Comparison of ENCODE assay signal across 34 cellular contexts in the genomic region with DNA sequence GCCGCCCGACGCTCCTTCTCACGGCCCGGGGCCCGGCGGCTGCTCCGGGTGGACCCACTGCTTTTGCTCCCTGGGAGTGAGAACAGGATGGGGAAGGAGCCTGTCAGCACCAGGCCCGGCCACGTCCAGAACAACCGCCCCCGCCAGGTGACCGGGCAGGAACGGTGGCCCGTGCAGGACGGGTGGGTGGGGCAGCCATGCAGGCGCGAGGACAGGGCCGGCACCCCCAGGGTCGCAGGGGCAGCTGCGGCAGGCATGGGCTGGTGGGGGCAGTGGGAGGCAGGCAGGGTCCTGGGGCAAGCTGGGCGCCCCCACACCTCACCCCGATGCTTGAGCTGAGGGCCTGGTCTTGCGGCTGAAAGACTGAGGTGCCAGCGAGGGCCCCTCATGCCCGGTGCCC. TPM values are rescaled to one million over a fixed set of nuclear protein-coding genes. Genes with fewer than 3 reads are reported as not detected.
A peak's percentile ranks its signal among the peaks of the same experiment; 100 is the strongest.
DNase-seq lines count a peak whose midpoint lies in the region; ATAC-seq, FAIRE-seq and TF ChIP-seq lines count a peak whose summit lies in the region.
"Had no signal": no experiment of that assay in that cellular context is flagged by ENCODE, and none has a peak within 500 bp of the region (broad histone marks: within the 10 kb centered on the region; RNA-seq: fewer than 3 reads in every experiment).

No MANE protein-coding gene starts in this region.

- H4K8ac ChIP-seq in neuronal stem cell (ENCODE audit: low read depth, low read length), result no peak overlapping the region

- H3K18ac ChIP-seq in neuronal stem cell (ENCODE audit: low read length), result no peak overlapping the region

- no peak overlapping the region for H2AK5ac ChIP-seq in neuronal stem cell (ENCODE audit: low read depth, low read length)

- CTCF ChIA-PET in RWPE1 (lab: Yijun Ruan, JAX), result interaction anchor here (0.9 kb wide), 1 partner anchor 37 kb away, joined by 3 read pairs; no protein-coding TSS in a partner anchor
- CTCF ChIA-PET in K562 (lab: Yijun Ruan, JAX; ENCODE audit: low intra/inter-chr PET ratio), result no interaction called here

- no peak overlapping the region for H4K91ac ChIP-seq in neuronal stem cell (ENCODE audit: low read depth, low read length, poor library complexity)

- H3K36me3 ChIP-seq in K562 (ENCODE audit: control insufficient read depth, insufficient read depth, low read length) (peaks cover 69% of the 10 kb centered on the region; the same call in 2 of the 3 replicates), neuronal stem cell (replicated peaks in 1 of 2; ENCODE audit: control insufficient read depth in 2 of 2, insufficient read depth in 2 of 2, low read length in 2 of 2) (peaks cover 26 to 47% of the 10 kb centered on the region in 2 donors), lower lobe of right lung (peaks cover 46% of the 10 kb centered on the region)

- in situ Hi-C loops in K562 (cut with MboI), result no loop called here

- TF ChIP-seq CTCF in RWPE1 (conservative IDR thresholded peaks at IDR 0.05; ENCODE audit: low read depth) (no peak), K562 (IDR thresholded peaks at IDR 0.05 in 2 of 3, conservative IDR thresholded peaks at IDR 0.05 in 1 of 3; ENCODE audit: insufficient read depth in 2 of 3, low read depth in 1 of 3, low read length in 3 of 3) (no peak), lower lobe of right lung (IDR thresholded peaks at IDR 0.05) (no peak)

- H2BK5ac ChIP-seq in neuronal stem cell (ENCODE audit: low read length), result no peak overlapping the region

- no TSS peak for BruUV-seq in K562 (replicated peaks; lab: Mats Ljungman, UMichigan)

- H2BK12ac ChIP-seq in neuronal stem cell (ENCODE audit: low read length), result peak overlapping the region; percentile 22

- H3K23ac ChIP-seq in neuronal stem cell (ENCODE audit: low read depth, low read length, poor library complexity), result no peak overlapping the region

- no peak overlapping the region for H3K14ac ChIP-seq in neuronal stem cell (ENCODE audit: low read length)

- H2BK15ac ChIP-seq in neuronal stem cell (ENCODE audit: low read length), result no peak overlapping the region

- H2AFZ ChIP-seq in K562 (ENCODE audit: low read depth, low read length) (no peak overlapping the region), neuronal stem cell (ENCODE audit: low read length) (no peak overlapping the region)

- H2BK120ac ChIP-seq in neuronal stem cell (ENCODE audit: low read depth, low read length), result no peak overlapping the region

- H3K9me3 ChIP-seq in K562 (replicated peaks; ENCODE audit: control insufficient read depth, insufficient read depth, low read depth, low read length), result peaks cover 2% of the 10 kb centered on the region; the same call in 1 of the 2 replicates
- H3K9me3 ChIP-seq in neuronal stem cell (replicated peaks in 1 of 2; ENCODE audit: control insufficient read depth in 2 of 2, insufficient read depth in 1 of 2, low read depth in 1 of 2, low read length in 2 of 2), result peaks cover 0 to 8% of the 10 kb centered on the region in 2 donors
- H3K9me3 ChIP-seq in lower lobe of right lung, result no peaks in the 10 kb centered on the region
- H3K9me3 ChIP-seq: A549; BE2C; BLaER1; BLaER1 treated with 17β-estradiol and CSF1 and Interleukin-3, amounts not matched to agents 10 nM and 100 nM; Caco-2 had no signal

- H3K27me3 ChIP-seq in K562 (ENCODE audit: control insufficient read depth in 2 of 2, insufficient read depth in 2 of 2, low read length in 2 of 2) (no peaks in the 10 kb centered on the region), neuronal stem cell (ENCODE audit: control insufficient read depth in 3 of 3, insufficient read depth in 3 of 3, low read depth in 1 of 3, low read length in 3 of 3) (no peaks in the 10 kb centered on the region), lower lobe of right lung (ENCODE audit: low read depth) (no peaks in the 10 kb centered on the region)
- H3K27me3 ChIP-seq: BLaER1; BLaER1 treated with 17β-estradiol and CSF1 and Interleukin-3, amounts not matched to agents 10 nM and 100 nM had no signal

- peaks cover 14% of the 10 kb centered on the region for H3K79me1 ChIP-seq in neuronal stem cell (ENCODE audit: low read depth, low read length)

- peak overlapping the region; percentile 68 for H3K27ac ChIP-seq in RWPE1
- no peak overlapping the region for H3K27ac ChIP-seq in K562 (ENCODE audit: extremely low read depth, low read depth, low read length)
- no peak overlapping the region for H3K27ac ChIP-seq in neuronal stem cell (replicated peaks; ENCODE audit: low read length)
- H3K27ac ChIP-seq in lower lobe of right lung, result no peak overlapping the region
- H3K27ac ChIP-seq: A549; BLaER1; BLaER1 treated with 17β-estradiol and CSF1 and Interleukin-3, amounts not matched to agents 10 nM and 100 nM; C4-2B had no signal

- no peak for TF ChIP-seq RAD21 in K562 (CRISPR knock-in tag; conservative IDR thresholded peaks at IDR 0.05 in 1 of 2, IDR thresholded peaks at IDR 0.05 in 1 of 2)

- TF ChIP-seq EP300 in K562 (IDR thresholded peaks at IDR 0.05; ENCODE audit: low read length), result no peak

- DNase-seq in RWPE1 (ENCODE audit: low spot score) (no peak), K562 (ENCODE audit: extremely low read depth in 1 of 4, low spot score in 3 of 4) (no peak), neuronal stem cell (ENCODE audit: low spot score) (no peak), NCI-H1092 treated with DMSO at 0.1 percent for 48 hours (lab: John Stamatoyannopoulos, UW) (no peak), NCI-H1694 (lab: John Stamatoyannopoulos, UW) (no peak), lower lobe of right lung (no peak)
- DNase-seq: 8988T; ACHN; AML-193; BE2C; C1 segment of cervical spinal cord; Caco-2; Calu3; CD4-positive, alpha-beta memory T cell; CD4-positive, alpha-beta T cell; CD4-positive, CD25-positive, alpha-beta regulatory T cell; CD8-positive, alpha-beta memory T cell; CD8-positive, alpha-beta T cell; COR-L47; DMS 273 treated with DMSO at 0.1 percent for 48 hours; DMS153; DMS53; DMS79; DMS79 treated with DMSO at 0.1 percent for 48 hours; DND-41; EL had no signal

- POLR2A ChIA-PET in RWPE1 (lab: Yijun Ruan, JAX; ENCODE audit: low non-redundant PET), result no interaction called here
- POLR2A ChIA-PET in K562 (lab: Yijun Ruan, JAX), result interaction anchor here (0.6 to 2.1 kb wide), 5 partner anchors 8 to 89 kb away, joined by 3 to 7 read pairs (median 4); no protein-coding TSS in a partner anchor

- H3K79me2 ChIP-seq in K562 (ENCODE audit: control insufficient read depth, insufficient read depth, low read length), result peaks cover 2% of the 10 kb centered on the region; the same call in 1 of the 3 replicates

- no peak for ATAC-seq in K562
- ATAC-seq in lower lobe of right lung, result no peak
- ATAC-seq: A549; CD8-positive, alpha-beta T cell had no signal

- no peak for TF ChIP-seq POLR2A in K562 (conservative IDR thresholded peaks at IDR 0.05)

- H3K4me2 ChIP-seq in K562 (ENCODE audit: insufficient read depth, low read length) (no peak overlapping the region), neuronal stem cell (ENCODE audit: insufficient read depth, low read length, poor library complexity, severe bottlenecking) (no peak overlapping the region)
- H3K4me2 ChIP-seq: A549; BLaER1; BLaER1 treated with 17β-estradiol and CSF1 and Interleukin-3, amounts not matched to agents 10 nM and 100 nM had no signal

- no peak for FAIRE-seq in K562 (lab: Jason Lieb, UNC)
- FAIRE-seq: A204.1, A549, D721Med had no signal

- H3K4ac ChIP-seq in neuronal stem cell (ENCODE audit: low read length), result no peak overlapping the region

- H3K9ac ChIP-seq in K562 (ENCODE audit: insufficient read depth in 1 of 2, low read depth in 2 of 2, low read length in 2 of 2), result no peak overlapping the region
- no peak overlapping the region for H3K9ac ChIP-seq in neuronal stem cell (ENCODE audit: low read depth, low read length, poor library complexity)
- H3K9ac ChIP-seq: BLaER1; BLaER1 treated with 17β-estradiol and CSF1 and Interleukin-3, amounts not matched to agents 10 nM and 100 nM had no signal

- peaks cover 26% of the 10 kb centered on the region; the same call in 1 of the 2 replicates for H4K20me1 ChIP-seq in K562 (replicated peaks; ENCODE audit: control insufficient read depth, insufficient read depth, low read length)

- intact Hi-C loops in K562 (cut with micrococcal nuclease), result no loop called here
- intact Hi-C loops in lower lobe of right lung (cut with DNase I), result no loop called here

- WGBS in K562 (ENCODE audit: insufficient coverage, low coverage, missing lambda C conversion rate), result 93% methylated on average over 23 of the region's 26 CpGs
- no CpG with 5 or more reads among the region's 26 CpGs for WGBS in neuronal stem cell (ENCODE audit: extremely low coverage in 2 of 2, insufficient read length in 2 of 2, insufficient replicate concordance in 1 of 2), 2 donors

- H3K9me1 ChIP-seq in K562 (ENCODE audit: control insufficient read depth, insufficient read depth, low read length), result peaks cover 7% of the 10 kb centered on the region

- H3K4me3 ChIP-seq in K562 (no peak overlapping the region), neuronal stem cell (ENCODE audit: low read length in 2 of 2) (no peak overlapping the region), lower lobe of right lung (no peak overlapping the region)
- H3K4me3 ChIP-seq: A549; BLaER1; BLaER1 treated with 17β-estradiol and CSF1 and Interleukin-3, amounts not matched to agents 10 nM and 100 nM had no signal

- H3K4me1 ChIP-seq in K562 (replicated peaks in 1 of 2; ENCODE audit: control insufficient read depth in 2 of 2, insufficient read depth in 2 of 2, low read length in 2 of 2) (peaks cover 0 to 85% of the 10 kb centered on the region in 2 experiments; a peak in 2 of 5 replicates), neuronal stem cell (ENCODE audit: control insufficient read depth in 2 of 2, insufficient read depth in 1 of 2, low read depth in 1 of 2, low read length in 2 of 2) (peaks cover 0 to 3% of the 10 kb centered on the region in 2 donors), lower lobe of right lung (peaks cover 3% of the 10 kb centered on the region)
- H3K4me1 ChIP-seq: BE2C; BLaER1; BLaER1 treated with 17β-estradiol and CSF1 and Interleukin-3, amounts not matched to agents 10 nM and 100 nM; Caco-2 had no signal

RNA-seq across cellular contexts. Expression of a gene that starts 5.4 kb away (rescaled TPM):
- total RNA-seq in K562 (2011; cell fraction: chromatin; rRNA removed; ENCODE audit: low replicate concordance), result 0.19 and 0.58 TPM in 2 replicates
- total RNA-seq in K562 (2011; cell fraction: nucleolus; rRNA removed), result 0.53 and 0.67 TPM in 2 replicates
- 0.15 and 0.23 TPM in 2 replicates for total RNA-seq in K562 (2011; cell fraction: nucleoplasm; rRNA removed)
- 0.12 TPM in 1 of 2 replicates, not detected in the other for total RNA-seq in K562 (2014; rRNA removed)
- total RNA-seq in K562 (2014; rRNA removed; fragmentation: Illumina TruSeq; extraction: Trizol), result not detected in 2 replicates
- total RNA-seq in K562 (2015; rRNA removed; fragmentation: Illumina TruSeq; extraction: Trizol), result 0.04 TPM in 1 of 2 replicates, not detected in the other
- total RNA-seq in K562 (2021), result 0.07 and 0.09 TPM in 2 replicates
- polyA plus RNA-seq in K562 (2011; rRNA removed), result 0.05 TPM in 1 of 2 replicates, not detected in the other
- 0.03 and 0.06 TPM in 2 replicates for polyA plus RNA-seq in K562 (2011; cell fraction: cytosol; rRNA removed)
- polyA plus RNA-seq in K562 (2011; cell fraction: nucleus; rRNA removed), result 0.25 and 0.31 TPM in 2 replicates
- 0.26 and 0.37 TPM in 2 replicates for polyA plus RNA-seq in K562 (2012)
- not detected in 2 replicates for polyA plus RNA-seq in K562 (2014; fragmentation: Illumina TruSeq; extraction: Trizol)
- not detected for polyA plus RNA-seq in K562 (2014; fragmentation: Nextera tagmentation; extraction: Ambion mirVana)
- polyA plus RNA-seq in K562 (2014; rRNA removed), result 0.03 and 0.13 TPM in 2 replicates
- not detected in 2 replicates for polyA minus RNA-seq in K562 (2011; rRNA and poly(A)+ RNA removed)
- polyA minus RNA-seq in K562 (2011; cell fraction: cytosol; rRNA and poly(A)+ RNA removed), result not detected in 2 replicates
- polyA minus RNA-seq in K562 (2011; cell fraction: nucleus; rRNA and poly(A)+ RNA removed), result 0.13 and 0.22 TPM in 2 replicates
- polyA plus RNA-seq in neuronal stem cell (2013, experiment 1 of 2), result 0.14 TPM
- polyA plus RNA-seq in neuronal stem cell (2013, experiment 2 of 2), result 0.12 TPM
- 0.65 TPM for total RNA-seq in lower lobe of right lung
- polyA plus RNA-seq: CD14-positive monocyte had no signal

RNA-seq across cellular contexts. Expression of a gene that starts 11.8 kb away (rescaled TPM):
- 3.4 and 22.1 TPM in 2 replicates for total RNA-seq in K562 (2011; cell fraction: chromatin; rRNA removed; ENCODE audit: low replicate concordance)
- 31.8 and 32.0 TPM in 2 replicates for total RNA-seq in K562 (2011; cell fraction: nucleolus; rRNA removed)
- total RNA-seq in K562 (2011; cell fraction: nucleoplasm; rRNA removed), result 11.2 and 13.9 TPM in 2 replicates
- total RNA-seq in K562 (2014; rRNA removed) (21.6 and 33.4 TPM in 2 replicates), K562 (2014; rRNA removed; fragmentation: Illumina TruSeq; extraction: Trizol) (3.0 and 3.5 TPM in 2 replicates), K562 (2015; rRNA removed; fragmentation: Illumina TruSeq; extraction: Trizol) (8.4 and 10.1 TPM in 2 replicates), K562 (2021) (25.4 and 25.8 TPM in 2 replicates), lower lobe of right lung (20.4 TPM)
- polyA plus RNA-seq in K562 (2011; rRNA removed) (3.5 and 5.7 TPM in 2 replicates), K562 (2014; fragmentation: Illumina TruSeq; extraction: Trizol) (2.7 and 9.1 TPM in 2 replicates), K562 (2014; fragmentation: Nextera tagmentation; extraction: Ambion mirVana) (under 1 TPM; 0.11 to 0.20 TPM), K562 (2014; rRNA removed) (12.4 and 12.9 TPM in 2 replicates)
- 7.2 and 32.1 TPM in 2 replicates for polyA plus RNA-seq in K562 (2011; cell fraction: cytosol; rRNA removed)
- polyA plus RNA-seq in K562 (2011; cell fraction: nucleus; rRNA removed), result 5.6 and 10.3 TPM in 2 replicates
- 14.5 and 17.3 TPM in 2 replicates for polyA plus RNA-seq in K562 (2012)
- polyA minus RNA-seq in K562 (2011; rRNA and poly(A)+ RNA removed), result 2.1 and 2.4 TPM in 2 replicates
- 9.2 and 12.1 TPM in 2 replicates for polyA minus RNA-seq in K562 (2011; cell fraction: cytosol; rRNA and poly(A)+ RNA removed)
- polyA minus RNA-seq in K562 (2011; cell fraction: nucleus; rRNA and poly(A)+ RNA removed), result 14.0 and 17.8 TPM in 2 replicates
- polyA plus RNA-seq in neuronal stem cell (2013, experiment 1 of 2), result 9.4 TPM
- 9.2 TPM for polyA plus RNA-seq in neuronal stem cell (2013, experiment 2 of 2)

RNA-seq across cellular contexts. Expression of a gene that starts 12.0 kb away (rescaled TPM):
- total RNA-seq in K562 (2011; cell fraction: chromatin; rRNA removed; ENCODE audit: low replicate concordance), result 317 and 866 TPM in 2 replicates
- total RNA-seq in K562 (2011; cell fraction: nucleolus; rRNA removed), result 565 and 578 TPM in 2 replicates
- 402 and 440 TPM in 2 replicates for total RNA-seq in K562 (2011; cell fraction: nucleoplasm; rRNA removed)
- total RNA-seq in K562 (2014; rRNA removed) (151 and 179 TPM in 2 replicates), K562 (2014; rRNA removed; fragmentation: Illumina TruSeq; extraction: Trizol) (62.1 and 77.4 TPM in 2 replicates), K562 (2015; rRNA removed; fragmentation: Illumina TruSeq; extraction: Trizol) (85.4 and 88.8 TPM in 2 replicates), K562 (2021) (153 and 164 TPM in 2 replicates), lower lobe of right lung (88.9 TPM)
- polyA plus RNA-seq in K562 (2011; rRNA removed) (110 and 164 TPM in 2 replicates), K562 (2014; fragmentation: Illumina TruSeq; extraction: Trizol) (143 and 151 TPM in 2 replicates), K562 (2014; fragmentation: Nextera tagmentation; extraction: Ambion mirVana) (10 to 100 TPM in 1 of 2 experiments, 1 to 10 TPM in 1; 3.6 to 11.8 TPM), K562 (2014; rRNA removed) (183 TPM in 2 replicates)
- 195 and 300 TPM in 2 replicates for polyA plus RNA-seq in K562 (2011; cell fraction: cytosol; rRNA removed)
- 663 and 798 TPM in 2 replicates for polyA plus RNA-seq in K562 (2011; cell fraction: nucleus; rRNA removed)
- 151 and 204 TPM in 2 replicates for polyA plus RNA-seq in K562 (2012)
- 68.4 and 103 TPM in 2 replicates for polyA minus RNA-seq in K562 (2011; rRNA and poly(A)+ RNA removed)
- 79.6 and 101 TPM in 2 replicates for polyA minus RNA-seq in K562 (2011; cell fraction: cytosol; rRNA and poly(A)+ RNA removed)
- polyA minus RNA-seq in K562 (2011; cell fraction: nucleus; rRNA and poly(A)+ RNA removed), result 108 and 123 TPM in 2 replicates
- polyA plus RNA-seq in neuronal stem cell (2013, experiment 1 of 2), result 73.8 TPM
- polyA plus RNA-seq in neuronal stem cell (2013, experiment 2 of 2), result 72.0 TPM

RNA-seq across cellular contexts. Expression of a gene that starts 12.8 kb away (rescaled TPM):
- 53.3 and 207 TPM in 2 replicates for total RNA-seq in K562 (2011; cell fraction: chromatin; rRNA removed; ENCODE audit: low replicate concordance)
- 213 and 235 TPM in 2 replicates for total RNA-seq in K562 (2011; cell fraction: nucleolus; rRNA removed)
- total RNA-seq in K562 (2011; cell fraction: nucleoplasm; rRNA removed), result 85.9 and 103 TPM in 2 replicates
- total RNA-seq in K562 (2014; rRNA removed), result 135 and 143 TPM in 2 replicates
- total RNA-seq in K562 (2014; rRNA removed; fragmentation: Illumina TruSeq; extraction: Trizol), result 3.5 and 6.3 TPM in 2 replicates
- 50.9 and 51.7 TPM in 2 replicates for total RNA-seq in K562 (2015; rRNA removed; fragmentation: Illumina TruSeq; extraction: Trizol)
- total RNA-seq in K562 (2021), result 106 and 118 TPM in 2 replicates
- polyA plus RNA-seq in K562 (2011; rRNA removed), result 24.3 and 42.1 TPM in 2 replicates
- polyA plus RNA-seq in K562 (2011; cell fraction: cytosol; rRNA removed), result 39.8 and 107 TPM in 2 replicates
- polyA plus RNA-seq in K562 (2011; cell fraction: nucleus; rRNA removed), result 353 and 531 TPM in 2 replicates
- polyA plus RNA-seq in K562 (2012), result 65.5 and 75.0 TPM in 2 replicates
- polyA plus RNA-seq in K562 (2014; fragmentation: Illumina TruSeq; extraction: Trizol), result 13.9 and 43.4 TPM in 2 replicates
- under 1 TPM; 0.62 to 0.63 TPM for polyA plus RNA-seq in K562 (2014; fragmentation: Nextera tagmentation; extraction: Ambion mirVana)
- 119 and 136 TPM in 2 replicates for polyA plus RNA-seq in K562 (2014; rRNA removed)
- polyA minus RNA-seq in K562 (2011; rRNA and poly(A)+ RNA removed), result 5.6 and 11.7 TPM in 2 replicates
- polyA minus RNA-seq in K562 (2011; cell fraction: cytosol; rRNA and poly(A)+ RNA removed), result 32.9 and 47.2 TPM in 2 replicates
- 69.3 and 81.9 TPM in 2 replicates for polyA minus RNA-seq in K562 (2011; cell fraction: nucleus; rRNA and poly(A)+ RNA removed)
- polyA plus RNA-seq in neuronal stem cell (2013, experiment 1 of 2), result 31.8 TPM
- 31.9 TPM for polyA plus RNA-seq in neuronal stem cell (2013, experiment 2 of 2)
- total RNA-seq in lower lobe of right lung, result 60.4 TPM

RNA-seq across cellular contexts. Expression of a gene that starts 21.9 kb away (rescaled TPM):
- 12.2 and 30.9 TPM in 2 replicates for total RNA-seq in K562 (2011; cell fraction: chromatin; rRNA removed; ENCODE audit: low replicate concordance)
- total RNA-seq in K562 (2011; cell fraction: nucleolus; rRNA removed), result 39.7 and 42.5 TPM in 2 replicates
- 29.8 and 30.7 TPM in 2 replicates for total RNA-seq in K562 (2011; cell fraction: nucleoplasm; rRNA removed)
- total RNA-seq in K562 (2014; rRNA removed), result 7.3 and 12.4 TPM in 2 replicates
- 2.1 and 2.7 TPM in 2 replicates for total RNA-seq in K562 (2014; rRNA removed; fragmentation: Illumina TruSeq; extraction: Trizol)
- total RNA-seq in K562 (2015; rRNA removed; fragmentation: Illumina TruSeq; extraction: Trizol), result 4.8 and 5.5 TPM in 2 replicates
- total RNA-seq in K562 (2021), result 9.1 and 10.8 TPM in 2 replicates
- polyA plus RNA-seq in K562 (2011; rRNA removed), result 2.9 and 9.0 TPM in 2 replicates
- polyA plus RNA-seq in K562 (2011; cell fraction: cytosol; rRNA removed), result 4.0 and 38.2 TPM in 2 replicates
- 18.3 and 101 TPM in 2 replicates for polyA plus RNA-seq in K562 (2011; cell fraction: nucleus; rRNA removed)
- polyA plus RNA-seq in K562 (2012), result 13.9 and 20.4 TPM in 2 replicates
- polyA plus RNA-seq in K562 (2014; fragmentation: Illumina TruSeq; extraction: Trizol), result 6.3 and 9.2 TPM in 2 replicates
- under 1 TPM; 0.66 to 0.83 TPM for polyA plus RNA-seq in K562 (2014; fragmentation: Nextera tagmentation; extraction: Ambion mirVana)
- 11.3 and 13.1 TPM in 2 replicates for polyA plus RNA-seq in K562 (2014; rRNA removed)
- polyA minus RNA-seq in K562 (2011; rRNA and poly(A)+ RNA removed), result 0.75 and 3.0 TPM in 2 replicates
- 2.1 and 10.7 TPM in 2 replicates for polyA minus RNA-seq in K562 (2011; cell fraction: cytosol; rRNA and poly(A)+ RNA removed)
- 1.4 and 8.2 TPM in 2 replicates for polyA minus RNA-seq in K562 (2011; cell fraction: nucleus; rRNA and poly(A)+ RNA removed)
- polyA plus RNA-seq in neuronal stem cell (2013, experiment 1 of 2), result 14.0 TPM
- polyA plus RNA-seq in neuronal stem cell (2013, experiment 2 of 2), result 13.2 TPM
- 39.3 TPM for total RNA-seq in lower lobe of right lung
- total RNA-seq: B cell, Calu3 had no signal
- polyA plus RNA-seq: CD14-positive monocyte; CD4-positive, CD25-positive, alpha-beta regulatory T cell had no signal
